In the genomic region with DNA sequence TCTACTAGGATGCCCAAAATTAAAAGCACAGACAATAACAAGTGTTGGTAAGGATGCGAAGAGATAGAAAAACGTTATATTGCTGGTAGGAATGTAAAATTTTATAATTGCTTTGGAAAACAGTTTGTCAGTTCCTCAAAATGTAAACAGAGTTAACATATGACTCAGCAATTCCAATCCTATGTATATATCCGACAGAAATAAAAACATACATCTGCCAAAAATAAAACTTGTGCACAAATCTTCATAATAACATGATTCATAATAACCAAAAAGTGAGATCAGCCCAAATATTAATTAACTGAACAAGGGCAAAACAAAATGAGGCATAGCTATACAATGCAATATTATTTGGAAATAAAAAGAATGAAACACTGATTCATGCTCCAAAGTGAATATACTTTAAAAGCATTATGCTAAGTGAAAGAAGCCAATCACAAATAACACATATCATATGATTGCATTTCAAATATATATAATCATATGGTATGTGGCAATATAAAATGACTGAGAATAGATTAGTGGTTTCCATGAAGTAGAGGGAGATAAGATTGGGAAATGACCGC, we compare ENCODE assay signal across 28 cellular contexts.
"Had no signal": no experiment of that assay in that cellular context is flagged by ENCODE, and none has a peak within 500 bp of the region (broad histone marks: within the 10 kb centered on the region; RNA-seq: fewer than 3 reads in every experiment).

No MANE protein-coding gene starts in this region.

- H3K27me3 ChIP-seq: esophagus squamous epithelium, left lung, uterus had no signal

- FAIRE-seq: colon, frontal cortex, TTC549 had no signal

- H3K4me1 Mint-ChIP-seq: activated B cell treated with CpG ODN at 0.5 μM for 24 hours; activated CD4-positive, alpha-beta T cell treated with anti-CD3 and anti-CD28 coated beads for 36 hours; activated CD8-positive, alpha-beta memory T cell treated with anti-CD3 and anti-CD28 coated beads, Interleukin-2, amount 10 ng/mL, durations not matched to agents 7 days and 5 days; nephron; stimulated activated memory B cell treated with anti-CD40 and anti-IgM and Interleukin-4, amounts not matched to agents 10 μg/mL and 1 μg/mL and 100 μg/mL, for 72 hours; stimulated activated naive CD8-positive, alpha-beta T cell treated with anti-CD3 and anti-CD28 coated beads, Interleukin-15, amount 100 ng/mL, for 72 hours had no signal

- H3K4me1 ChIP-seq: esophagus squamous epithelium, left lung, uterus had no signal

- ATAC-seq: activated CD4-positive, alpha-beta T cell treated with anti-CD3 and anti-CD28 coated beads for 36 hours; activated CD8-positive, alpha-beta memory T cell treated with anti-CD3 and anti-CD28 coated beads, Interleukin-2, amount 10 ng/mL, durations not matched to agents 7 days and 5 days; activated CD8-positive, alpha-beta T cell treated with anti-CD3 and anti-CD28 coated beads, Interleukin-2, amount 10 ng/mL, durations not matched to agents 7 days and 5 days; activated naive CD4-positive, alpha-beta T cell treated with anti-CD3 and anti-CD28 coated beads, Interleukin-2, amount 50 U/mL, for 72 hours; left lung; sciatic nerve; stimulated activated memory B cell treated with anti-CD40 and anti-IgM and Interleukin-4, amounts not matched to agents 10 μg/mL and 1 μg/mL and 100 μg/mL, for 72 hours; stimulated activated naive CD8-positive, alpha-beta T cell treated with anti-CD3 and anti-CD28 coated beads, Interleukin-15, amount 100 ng/mL, for 72 hours had no signal

- H3K36me3 ChIP-seq: esophagus squamous epithelium, left lung, uterus had no signal

- H3K27ac ChIP-seq: epithelial cell of prostate, esophagus squamous epithelium, left lung, skin epidermis, uterus had no signal

- H3K4me3 Mint-ChIP-seq: activated B cell treated with CpG ODN at 0.5 μM for 24 hours; activated CD4-positive, alpha-beta T cell treated with anti-CD3 and anti-CD28 coated beads for 36 hours; activated CD8-positive, alpha-beta memory T cell treated with anti-CD3 and anti-CD28 coated beads, Interleukin-2, amount 10 ng/mL, durations not matched to agents 7 days and 5 days; activated CD8-positive, alpha-beta T cell treated with anti-CD3 and anti-CD28 coated beads, Interleukin-2, amount 10 ng/mL, durations not matched to agents 7 days and 5 days; nephron; stimulated activated memory B cell treated with anti-CD40 and anti-IgM and Interleukin-4, amounts not matched to agents 10 μg/mL and 1 μg/mL and 100 μg/mL, for 72 hours; stimulated activated naive CD8-positive, alpha-beta T cell treated with anti-CD3 and anti-CD28 coated beads, Interleukin-15, amount 100 ng/mL, for 72 hours; type B pancreatic cell had no signal

- H3K9me3 Mint-ChIP-seq: nephron, type B pancreatic cell had no signal

- H3K9me3 ChIP-seq: esophagus squamous epithelium, left lung, uterus had no signal

- H3K36me3 Mint-ChIP-seq: activated CD8-positive, alpha-beta memory T cell treated with anti-CD3 and anti-CD28 coated beads, Interleukin-2, amount 10 ng/mL, durations not matched to agents 7 days and 5 days; activated naive CD4-positive, alpha-beta T cell treated with anti-CD3 and anti-CD28 coated beads, Interleukin-2, amount 50 U/mL, for 72 hours; stimulated activated memory B cell treated with anti-CD40 and anti-IgM and Interleukin-4, amounts not matched to agents 10 μg/mL and 1 μg/mL and 100 μg/mL, for 72 hours; type B pancreatic cell had no signal

- H3K27ac Mint-ChIP-seq: activated B cell treated with CpG ODN at 0.5 μM for 24 hours; activated CD4-positive, alpha-beta T cell treated with anti-CD3 and anti-CD28 coated beads for 36 hours; activated CD8-positive, alpha-beta memory T cell treated with anti-CD3 and anti-CD28 coated beads, Interleukin-2, amount 10 ng/mL, durations not matched to agents 7 days and 5 days; activated CD8-positive, alpha-beta T cell treated with anti-CD3 and anti-CD28 coated beads, Interleukin-2, amount 10 ng/mL, durations not matched to agents 7 days and 5 days; activated naive CD4-positive, alpha-beta T cell treated with anti-CD3 and anti-CD28 coated beads, Interleukin-2, amount 50 U/mL, for 72 hours; activated T-helper 2 cell treated with anti-CD3 and anti-CD28 coated beads, Interferon-gamma antibody, Interleukin-2, Interleukin-4, amounts not matched to agents 10 μg/mL and 5 μg/mL and 100 μg/mL, durations not matched to agents 14 hours and 24 hours and 36 hours; nephron; stimulated activated memory B cell treated with anti-CD40 and anti-IgM and Interleukin-4, amounts not matched to agents 10 μg/mL and 1 μg/mL and 100 μg/mL, for 72 hours; stimulated activated naive CD8-positive, alpha-beta T cell treated with anti-CD3 and anti-CD28 coated beads, Interleukin-15, amount 100 ng/mL, for 72 hours; type B pancreatic cell had no signal

- DNase-seq: activated B cell treated with CpG ODN at 0.5 μM for 24 hours; activated CD4-positive, alpha-beta T cell treated with anti-CD3 and anti-CD28 coated beads for 36 hours; activated CD8-positive, alpha-beta memory T cell treated with anti-CD3 and anti-CD28 coated beads, Interleukin-2, amount 10 ng/mL, durations not matched to agents 7 days and 5 days; activated CD8-positive, alpha-beta T cell treated with anti-CD3 and anti-CD28 coated beads, Interleukin-2, amount 10 ng/mL, durations not matched to agents 7 days and 5 days; activated T-cell treated with anti-CD3 and anti-CD28 coated beads, Interleukin-2, amount 50 U/mL, for 48 hours; dermis blood vessel endothelial cell; effector CD4-positive, alpha-beta T cell; esophagus squamous epithelium; kidney glomerular epithelial cell; left lung; stimulated activated CD4-positive, alpha-beta T cell treated with anti-CD3 and anti-CD28 coated beads, Interleukin-4, amount 100 ng/mL, for 4 hours; stimulated activated CD8-positive, alpha-beta memory T cell treated with anti-CD3 and anti-CD28 coated beads, Interleukin-4, amount 100 ng/mL, for 48 hours; stimulated activated naive CD8-positive, alpha-beta T cell treated with anti-CD3 and anti-CD28 coated beads, Interleukin-15, amount 100 ng/mL, for 72 hours; substantia nigra; T-helper 9 cell; uterus had no signal

- H3K4me3 ChIP-seq: esophagus squamous epithelium, left lung, lung, skin epidermis, uterus had no signal

- H3K27me3 Mint-ChIP-seq: activated B cell treated with CpG ODN at 0.5 μM for 24 hours; activated CD4-positive, alpha-beta T cell treated with anti-CD3 and anti-CD28 coated beads for 36 hours; activated CD8-positive, alpha-beta memory T cell treated with anti-CD3 and anti-CD28 coated beads, Interleukin-2, amount 10 ng/mL, durations not matched to agents 7 days and 5 days; stimulated activated memory B cell treated with anti-CD40 and anti-IgM and Interleukin-4, amounts not matched to agents 10 μg/mL and 1 μg/mL and 100 μg/mL, for 72 hours; stimulated activated naive CD8-positive, alpha-beta T cell treated with anti-CD3 and anti-CD28 coated beads, Interleukin-15, amount 100 ng/mL, for 72 hours; type B pancreatic cell had no signal
